In genomic region chrX:78327370-78328048, GRCh38 we compare ENCODE assay signal across 9 cellular contexts. TPM values are rescaled to one million over a fixed set of nuclear protein-coding genes. Genes with fewer than 3 reads are reported as not detected.
A peak's percentile ranks its signal among the peaks of the same experiment; 100 is the strongest.
DNase-seq lines count a peak whose midpoint lies in the region; ATAC-seq and TF ChIP-seq lines count a peak whose summit lies in the region.
"Had no signal": no experiment of that assay in that cellular context is flagged by ENCODE, and none has a peak within 500 bp of the region (broad histone marks: within the 10 kb centered on the region; RNA-seq: fewer than 3 reads in every experiment).

Gene CYSLTR1 (minus strand): TSS chrX:78327611. CDS start chrX:78273746, 53,865 bp downstream.

- no peaks in the 10 kb centered on the region for H3K79me2 ChIP-seq in PC-3 (ENCODE audit: low read length)

- H3K36me3 ChIP-seq in naive thymus-derived CD4-positive, alpha-beta T cell (ENCODE audit: control insufficient read depth in 2 of 3, insufficient read depth in 3 of 3, low read length in 3 of 3), result no peaks in the 10 kb centered on the region
- no peaks in the 10 kb centered on the region for H3K36me3 ChIP-seq in PC-3 (ENCODE audit: low read depth, low read length)

- DNase-seq in SKM-1 (lab: John Stamatoyannopoulos, UW; ENCODE audit: unreplicated experiment), result peak; percentile 74
- no peak for DNase-seq in naive thymus-derived CD4-positive, alpha-beta T cell
- DNase-seq in iPS-NIHi7 (ENCODE audit: extremely low spot score), result no peak
- no peak for DNase-seq in mucosa of gallbladder (ENCODE audit: low spot score)
- DNase-seq in cerebellum (ENCODE audit: low spot score), result no peak
- DNase-seq in PC-3, result no peak

- peak within 1 kb of the TSS; percentile 84 for H3K27ac ChIP-seq in naive thymus-derived CD4-positive, alpha-beta T cell (ENCODE audit: low read depth, low read length)
- no peak within 1 kb of the TSS for H3K27ac ChIP-seq in PC-3 (ENCODE audit: low read length)

- no peak within 1 kb of the TSS for H2AFZ ChIP-seq in PC-3 (ENCODE audit: low read length)

- H4K20me1 ChIP-seq in PC-3 (ENCODE audit: low read length), result no peaks in the 10 kb centered on the region

- CTCF ChIA-PET in naive thymus-derived CD4-positive, alpha-beta T cell (lab: Charles Lee), result no interaction called here
- CTCF ChIA-PET in PC-3 (lab: Charles Lee), result interaction anchor here (0.6 kb wide), 1 partner anchor 72 kb away, joined by 3 read pairs; no protein-coding TSS in a partner anchor

- ATAC-seq in GM18858 (IDR thresholded peaks at IDR 0.05; ENCODE audit: unreplicated experiment) (peak; percentile 43), HG02852 (IDR thresholded peaks at IDR 0.05; ENCODE audit: unreplicated experiment) (peak; percentile 46), PC-3 (no peak)
- ATAC-seq in naive thymus-derived CD4-positive, alpha-beta T cell, result peak; percentile 44
- ATAC-seq: K562 had no signal

- H3K4me1 ChIP-seq in naive thymus-derived CD4-positive, alpha-beta T cell (ENCODE audit: control insufficient read depth in 2 of 2, insufficient read depth in 2 of 2, low read length in 2 of 2), result peaks cover 9 to 24% of the 10 kb centered on the region in 2 donors
- H3K4me1 ChIP-seq in PC-3 (ENCODE audit: insufficient read depth, low read length), result no peaks in the 10 kb centered on the region; the same call in 1 of the 2 replicates

- POLR2A ChIA-PET in naive thymus-derived CD4-positive, alpha-beta T cell (lab: Charles Lee), result interaction anchor here (0.6 kb wide), 1 partner anchor 192 kb away, joined by 3 read pairs; no protein-coding TSS in a partner anchor
- POLR2A ChIA-PET in PC-3 (lab: Charles Lee; ENCODE audit: unreplicated experiment), result no interaction called here

- H3K4me3 Mint-ChIP-seq in naive thymus-derived CD4-positive, alpha-beta T cell, result peak within 1 kb of the TSS; percentile 78 to 97 (median 88)

- no peaks in the 10 kb centered on the region for H3F3A ChIP-seq in PC-3 (ENCODE audit: low read length, unreplicated experiment)

- BruUV-seq in PC-3 (replicated peaks; lab: Mats Ljungman, UMichigan), result no TSS peak

- H3K4me2 ChIP-seq in PC-3 (ENCODE audit: low read length), result no peak within 1 kb of the TSS

- H3K27me3 Mint-ChIP-seq in naive thymus-derived CD4-positive, alpha-beta T cell, result no peaks in the 10 kb centered on the region

- H3K27ac Mint-ChIP-seq in naive thymus-derived CD4-positive, alpha-beta T cell, result peak within 1 kb of the TSS; percentile 82 to 99 (median 93)

- peaks cover 26 to 65% (median 62%) of the 10 kb centered on the region in 7 donors for H3K4me1 Mint-ChIP-seq in naive thymus-derived CD4-positive, alpha-beta T cell

- no peaks in the 10 kb centered on the region for H3K9me3 Mint-ChIP-seq in naive thymus-derived CD4-positive, alpha-beta T cell

- no peaks in the 10 kb centered on the region for H3K9me3 ChIP-seq in naive thymus-derived CD4-positive, alpha-beta T cell (ENCODE audit: control insufficient read depth in 2 of 3, low read length in 3 of 3)
- H3K9me3 ChIP-seq in PC-3 (ENCODE audit: low read length), result no peaks in the 10 kb centered on the region

- H3K9ac ChIP-seq in PC-3 (ENCODE audit: low read length), result no peak within 1 kb of the TSS

- TF ChIP-seq CTCF in PC-3 (conservative IDR thresholded peaks at IDR 0.05; ENCODE audit: low read depth, low read length), result no peak

- no peaks in the 10 kb centered on the region for H3K27me3 ChIP-seq in naive thymus-derived CD4-positive, alpha-beta T cell (ENCODE audit: control insufficient read depth in 2 of 2, insufficient read depth in 2 of 2, low read length in 2 of 2)
- H3K27me3 ChIP-seq in PC-3 (ENCODE audit: low read length), result no peaks in the 10 kb centered on the region

- H3K4me3 ChIP-seq in naive thymus-derived CD4-positive, alpha-beta T cell (ENCODE audit: low read length), result peak within 1 kb of the TSS; percentile 47
- H3K4me3 ChIP-seq in PC-3 (ENCODE audit: low read length), result no peak within 1 kb of the TSS
- H3K4me3 ChIP-seq: K562 had no signal

- H3K9me2 ChIP-seq in PC-3 (replicated peaks; ENCODE audit: low read length), result no peaks in the 10 kb centered on the region

- H3K36me3 Mint-ChIP-seq in naive thymus-derived CD4-positive, alpha-beta T cell, result peaks cover 0 to 26% (median 0%) of the 10 kb centered on the region in 5 donors

- intact Hi-C loops in naive thymus-derived CD4-positive, alpha-beta T cell (cut with micrococcal nuclease), result loop anchor here (2.0 to 10.0 kb wide), 7 partner anchors 53 to 830 kb away; partner anchors contain the start of genes ATP7A (in 1 of the 2), COX7B (in 1 of the 2), MAGT1 (in 1 of the 2) and P2RY10 (in 1 of the 2)
- intact Hi-C loops in PC-3 (cut with micrococcal nuclease), result no loop called here

RNA-seq across cellular contexts. Expression of gene CYSLTR1, which starts in this region (rescaled TPM):
- total RNA-seq in naive thymus-derived CD4-positive, alpha-beta T cell, result 10 to 100 TPM; 13.7 to 71.9 (median 24.9) TPM
- 10 to 100 TPM; 19.7 to 35.8 TPM for polyA plus RNA-seq in naive thymus-derived CD4-positive, alpha-beta T cell
- total RNA-seq in mucosa of gallbladder, result 3.5 TPM
- 2.6 TPM for total RNA-seq in cerebellum
- total RNA-seq in PC-3 (2014; rRNA removed), result not detected in 2 replicates
- polyA plus RNA-seq: K562 had no signal
